Comparison of ENCODE assay signal across 1 cellular context in the genomic region with DNA sequence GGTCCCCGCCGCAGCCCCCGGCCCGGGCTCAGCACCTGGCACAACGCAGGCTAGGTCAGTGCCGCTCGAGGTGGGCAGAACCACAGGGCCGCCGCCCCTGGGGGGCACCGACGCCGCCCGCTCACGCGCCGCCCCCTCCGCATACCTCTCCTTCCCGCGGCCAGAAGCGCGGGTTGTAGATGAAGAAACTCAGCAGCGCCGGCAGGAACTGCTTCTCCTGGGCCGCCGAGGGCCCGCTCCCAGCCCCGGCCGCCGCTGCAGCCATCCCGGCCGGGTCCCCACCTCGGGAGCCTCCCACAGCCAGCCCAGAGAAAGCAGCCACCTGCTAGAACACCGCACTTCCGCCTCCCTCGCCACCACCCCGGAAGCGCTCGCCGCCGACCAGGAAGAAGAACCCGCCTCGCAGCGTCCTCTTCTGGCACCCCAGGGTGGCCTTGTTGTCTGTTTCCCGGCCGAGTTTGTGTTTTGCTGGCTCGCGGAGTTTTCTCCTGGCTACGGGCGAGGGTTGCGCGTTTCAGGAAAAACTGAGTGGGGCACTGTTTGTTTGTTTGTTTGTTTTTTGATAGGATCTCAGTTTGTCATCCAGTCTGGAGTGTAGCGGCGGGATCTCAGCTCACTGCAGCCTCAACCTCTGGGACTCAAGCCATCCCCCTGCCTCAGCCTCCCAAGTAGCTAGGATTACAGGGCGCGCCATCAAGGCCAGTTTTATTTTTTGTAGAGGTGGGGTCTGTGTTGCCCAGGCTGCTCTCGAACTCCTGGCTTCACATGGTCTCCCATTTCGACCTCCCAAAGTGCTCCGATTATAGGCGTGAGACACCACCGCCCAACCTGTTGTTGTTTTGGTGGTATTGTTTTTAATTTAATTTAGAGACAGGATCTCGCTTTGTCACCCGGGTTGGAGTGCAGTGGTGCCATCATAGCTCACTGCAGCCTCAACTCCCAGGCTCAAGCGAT.
TF ChIP-seq lines count a peak whose summit lies in the region.

No MANE protein-coding gene starts in this region.

TF ChIP-seq in HepG2, 621 proteins besides CTCF, POLR2A, EP300 and RAD21 (continued from another document and continues in another):
- TF ChIP-seq, protein P1, sequence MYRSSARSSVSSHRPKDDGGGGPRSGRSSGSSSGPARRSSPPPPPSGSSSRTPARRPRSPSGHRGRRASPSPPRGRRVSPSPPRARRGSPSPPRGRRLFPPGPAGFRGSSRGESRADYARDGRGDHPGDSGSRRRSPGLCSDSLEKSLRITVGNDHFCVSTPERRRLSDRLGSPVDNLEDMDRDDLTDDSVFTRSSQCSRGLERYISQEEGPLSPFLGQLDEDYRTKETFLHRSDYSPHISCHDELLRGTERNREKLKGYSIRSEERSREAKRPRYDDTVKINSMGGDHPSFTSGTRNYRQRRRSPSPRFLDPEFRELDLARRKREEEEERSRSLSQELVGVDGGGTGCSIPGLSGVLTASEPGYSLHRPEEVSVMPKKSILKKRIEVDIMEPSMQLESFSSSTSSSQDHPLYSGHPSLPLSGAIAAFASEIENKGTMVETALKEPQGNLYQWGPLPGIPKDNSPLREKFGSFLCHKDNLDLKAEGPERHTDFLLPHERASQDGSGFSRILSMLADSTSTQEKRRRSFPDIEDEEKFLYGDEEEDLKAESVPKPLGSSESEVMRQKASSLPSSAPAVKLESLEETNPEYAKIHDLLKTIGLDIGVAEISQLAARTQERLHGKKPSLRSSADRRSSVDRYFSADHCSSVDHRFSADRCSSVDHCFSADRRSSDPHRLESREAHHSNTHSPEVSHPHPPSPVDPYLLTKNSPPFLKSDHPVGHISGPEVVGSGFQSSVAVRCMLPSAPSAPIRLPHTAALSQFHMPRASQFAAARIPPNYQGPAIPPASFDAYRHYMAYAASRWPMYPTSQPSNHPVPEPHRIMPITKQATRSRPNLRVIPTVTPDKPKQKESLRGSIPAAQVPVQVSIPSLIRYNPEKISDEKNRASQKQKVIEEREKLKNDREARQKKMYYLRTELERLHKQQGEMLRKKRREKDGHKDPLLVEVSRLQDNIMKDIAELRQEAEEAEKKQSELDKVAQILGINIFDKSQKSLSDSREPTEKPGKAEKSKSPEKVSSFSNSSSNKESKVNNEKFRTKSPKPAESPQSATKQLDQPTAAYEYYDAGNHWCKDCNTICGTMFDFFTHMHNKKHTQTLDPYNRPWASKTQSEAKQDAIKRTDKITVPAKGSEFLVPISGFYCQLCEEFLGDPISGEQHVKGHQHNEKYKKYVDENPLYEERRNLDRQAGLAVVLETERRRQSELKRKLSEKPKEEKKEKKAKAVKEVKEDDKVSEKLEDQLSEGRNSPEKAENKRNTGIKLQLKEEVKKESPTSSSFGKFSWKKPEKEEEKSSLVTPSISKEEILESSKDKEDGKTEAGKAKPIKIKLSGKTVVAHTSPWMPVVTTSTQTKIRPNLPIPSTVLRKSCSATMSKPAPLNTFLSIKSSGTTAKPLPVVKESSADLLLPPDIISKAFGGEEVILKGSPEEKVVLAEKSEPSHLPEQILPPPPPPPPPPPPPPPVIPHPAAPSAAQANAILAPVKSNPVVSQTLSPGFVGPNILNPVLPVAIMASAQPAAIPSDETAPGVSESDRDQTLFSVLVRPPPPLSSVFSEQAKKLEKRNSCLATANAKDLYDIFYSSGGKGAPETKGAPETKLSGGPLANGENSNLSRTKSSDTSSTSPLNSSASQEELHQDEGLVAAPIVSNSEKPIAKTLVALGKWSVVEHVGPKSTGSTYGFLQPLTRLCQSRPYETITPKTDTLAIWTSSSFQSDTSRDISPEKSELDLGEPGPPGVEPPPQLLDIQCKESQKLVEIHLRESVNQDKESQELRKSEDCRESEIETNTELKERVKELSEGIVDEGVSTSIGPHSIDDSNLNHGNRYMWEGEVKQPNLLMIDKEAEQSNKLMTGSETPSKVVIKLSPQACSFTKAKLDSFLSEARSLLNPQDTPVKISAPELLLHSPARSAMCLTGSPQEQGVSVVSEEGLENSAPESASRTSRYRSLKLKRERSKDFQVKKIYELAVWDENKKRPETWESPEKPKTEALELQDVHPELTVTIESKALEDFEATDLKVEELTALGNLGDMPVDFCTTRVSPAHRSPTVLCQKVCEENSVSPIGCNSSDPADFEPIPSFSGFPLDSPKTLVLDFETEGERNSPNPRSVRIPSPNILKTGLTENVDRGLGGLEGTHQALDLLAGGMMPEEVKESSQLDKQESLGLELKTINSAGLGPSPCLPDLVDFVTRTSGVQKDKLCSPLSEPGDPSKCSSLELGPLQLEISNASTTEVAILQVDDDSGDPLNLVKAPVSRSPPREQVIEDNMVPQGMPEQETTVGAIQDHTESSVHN (CRISPR knock-in tag; IDR thresholded peaks at IDR 0.05) = no peak
- TF ChIP-seq, protein P2, sequence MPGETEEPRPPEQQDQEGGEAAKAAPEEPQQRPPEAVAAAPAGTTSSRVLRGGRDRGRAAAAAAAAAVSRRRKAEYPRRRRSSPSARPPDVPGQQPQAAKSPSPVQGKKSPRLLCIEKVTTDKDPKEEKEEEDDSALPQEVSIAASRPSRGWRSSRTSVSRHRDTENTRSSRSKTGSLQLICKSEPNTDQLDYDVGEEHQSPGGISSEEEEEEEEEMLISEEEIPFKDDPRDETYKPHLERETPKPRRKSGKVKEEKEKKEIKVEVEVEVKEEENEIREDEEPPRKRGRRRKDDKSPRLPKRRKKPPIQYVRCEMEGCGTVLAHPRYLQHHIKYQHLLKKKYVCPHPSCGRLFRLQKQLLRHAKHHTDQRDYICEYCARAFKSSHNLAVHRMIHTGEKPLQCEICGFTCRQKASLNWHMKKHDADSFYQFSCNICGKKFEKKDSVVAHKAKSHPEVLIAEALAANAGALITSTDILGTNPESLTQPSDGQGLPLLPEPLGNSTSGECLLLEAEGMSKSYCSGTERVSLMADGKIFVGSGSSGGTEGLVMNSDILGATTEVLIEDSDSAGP (CRISPR knock-in tag; IDR thresholded peaks at IDR 0.05; ENCODE audit: borderline replicate concordance) = peak; percentile 84
- TF ChIP-seq, protein P3, sequence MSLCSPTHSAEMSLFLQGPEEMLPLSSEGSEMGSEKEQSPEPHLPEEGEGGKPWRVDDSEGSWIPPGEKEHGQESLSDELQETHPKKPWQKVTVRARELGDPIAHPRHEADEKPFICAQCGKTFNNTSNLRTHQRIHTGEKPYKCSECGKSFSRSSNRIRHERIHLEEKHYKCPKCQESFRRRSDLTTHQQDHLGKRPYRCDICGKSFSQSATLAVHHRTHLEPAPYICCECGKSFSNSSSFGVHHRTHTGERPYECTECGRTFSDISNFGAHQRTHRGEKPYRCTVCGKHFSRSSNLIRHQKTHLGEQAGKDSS (CRISPR knock-in tag; IDR thresholded peaks at IDR 0.05; ENCODE audit: borderline replicate concordance, low read depth) = 0 out of 2 replicates have a peak, but pooled peaks have one; percentile 11
- TF ChIP-seq, protein P4, sequence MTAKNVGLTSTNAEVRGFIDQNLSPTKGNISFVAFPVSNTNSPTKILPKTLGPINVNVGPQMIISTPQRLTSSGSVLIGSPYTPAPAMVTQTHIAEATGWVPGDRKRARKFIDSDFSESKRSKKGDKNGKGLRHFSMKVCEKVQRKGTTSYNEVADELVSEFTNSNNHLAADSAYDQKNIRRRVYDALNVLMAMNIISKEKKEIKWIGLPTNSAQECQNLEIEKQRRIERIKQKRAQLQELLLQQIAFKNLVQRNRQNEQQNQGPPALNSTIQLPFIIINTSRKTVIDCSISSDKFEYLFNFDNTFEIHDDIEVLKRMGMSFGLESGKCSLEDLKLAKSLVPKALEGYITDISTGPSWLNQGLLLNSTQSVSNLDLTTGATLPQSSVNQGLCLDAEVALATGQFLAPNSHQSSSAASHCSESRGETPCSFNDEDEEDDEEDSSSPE (CRISPR knock-in tag; IDR thresholded peaks at IDR 0.05) = no peak
- no peak for TF ChIP-seq RFXAP (CRISPR knock-in tag; IDR thresholded peaks at IDR 0.05; ENCODE audit: borderline replicate concordance)
- 0 out of 2 replicates have a peak, but pooled peaks have one; percentile 66 for TF ChIP-seq MTF2 (CRISPR knock-in tag; IDR thresholded peaks at IDR 0.05; ENCODE audit: borderline replicate concordance)
- TF ChIP-seq ZNF614 (CRISPR knock-in tag; IDR thresholded peaks at IDR 0.05; ENCODE audit: borderline replicate concordance) = peak; percentile 41; the same call in 1 of the 2 replicates
- TF ChIP-seq GATAD2A (CRISPR knock-in tag; IDR thresholded peaks at IDR 0.05) = peak; percentile 59; the same call in 1 of the 2 replicates
- 0 out of 2 replicates have a peak, but pooled peaks have one; percentile 54 for TF ChIP-seq ZNF552 (CRISPR knock-in tag; IDR thresholded peaks at IDR 0.05; ENCODE audit: borderline replicate concordance)
- TF ChIP-seq ZNF713 (CRISPR knock-in tag; IDR thresholded peaks at IDR 0.05) = no peak
- peak; percentile 68; the same call in 1 of the 2 replicates for TF ChIP-seq ZNF709 (CRISPR knock-in tag; IDR thresholded peaks at IDR 0.05)
- TF ChIP-seq YY1 (IDR thresholded peaks at IDR 0.05; ENCODE audit: insufficient read depth, insufficient replicate concordance, low read depth, low read length) = peak; percentile 73
- peak; percentile 99 for TF ChIP-seq KAT8 (CRISPR knock-in tag; IDR thresholded peaks at IDR 0.05)
- TF ChIP-seq, protein P5, sequence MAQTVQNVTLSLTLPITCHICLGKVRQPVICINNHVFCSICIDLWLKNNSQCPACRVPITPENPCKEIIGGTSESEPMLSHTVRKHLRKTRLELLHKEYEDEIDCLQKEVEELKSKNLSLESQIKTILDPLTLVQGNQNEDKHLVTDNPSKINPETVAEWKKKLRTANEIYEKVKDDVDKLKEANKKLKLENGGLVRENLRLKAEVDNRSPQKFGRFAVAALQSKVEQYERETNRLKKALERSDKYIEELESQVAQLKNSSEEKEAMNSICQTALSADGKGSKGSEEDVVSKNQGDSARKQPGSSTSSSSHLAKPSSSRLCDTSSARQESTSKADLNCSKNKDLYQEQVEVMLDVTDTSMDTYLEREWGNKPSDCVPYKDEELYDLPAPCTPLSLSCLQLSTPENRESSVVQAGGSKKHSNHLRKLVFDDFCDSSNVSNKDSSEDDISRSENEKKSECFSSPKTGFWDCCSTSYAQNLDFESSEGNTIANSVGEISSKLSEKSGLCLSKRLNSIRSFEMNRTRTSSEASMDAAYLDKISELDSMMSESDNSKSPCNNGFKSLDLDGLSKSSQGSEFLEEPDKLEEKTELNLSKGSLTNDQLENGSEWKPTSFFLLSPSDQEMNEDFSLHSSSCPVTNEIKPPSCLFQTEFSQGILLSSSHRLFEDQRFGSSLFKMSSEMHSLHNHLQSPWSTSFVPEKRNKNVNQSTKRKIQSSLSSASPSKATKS (CRISPR knock-in tag; IDR thresholded peaks at IDR 0.05) = no peak
- no peak for TF ChIP-seq MZF1 (CRISPR knock-in tag; IDR thresholded peaks at IDR 0.05; ENCODE audit: borderline replicate concordance)
- 0 out of 2 replicates have a peak, but pooled peaks have one; percentile 54 for TF ChIP-seq ZFP37 (CRISPR knock-in tag; IDR thresholded peaks at IDR 0.05; ENCODE audit: borderline replicate concordance)
- TF ChIP-seq, protein P6, sequence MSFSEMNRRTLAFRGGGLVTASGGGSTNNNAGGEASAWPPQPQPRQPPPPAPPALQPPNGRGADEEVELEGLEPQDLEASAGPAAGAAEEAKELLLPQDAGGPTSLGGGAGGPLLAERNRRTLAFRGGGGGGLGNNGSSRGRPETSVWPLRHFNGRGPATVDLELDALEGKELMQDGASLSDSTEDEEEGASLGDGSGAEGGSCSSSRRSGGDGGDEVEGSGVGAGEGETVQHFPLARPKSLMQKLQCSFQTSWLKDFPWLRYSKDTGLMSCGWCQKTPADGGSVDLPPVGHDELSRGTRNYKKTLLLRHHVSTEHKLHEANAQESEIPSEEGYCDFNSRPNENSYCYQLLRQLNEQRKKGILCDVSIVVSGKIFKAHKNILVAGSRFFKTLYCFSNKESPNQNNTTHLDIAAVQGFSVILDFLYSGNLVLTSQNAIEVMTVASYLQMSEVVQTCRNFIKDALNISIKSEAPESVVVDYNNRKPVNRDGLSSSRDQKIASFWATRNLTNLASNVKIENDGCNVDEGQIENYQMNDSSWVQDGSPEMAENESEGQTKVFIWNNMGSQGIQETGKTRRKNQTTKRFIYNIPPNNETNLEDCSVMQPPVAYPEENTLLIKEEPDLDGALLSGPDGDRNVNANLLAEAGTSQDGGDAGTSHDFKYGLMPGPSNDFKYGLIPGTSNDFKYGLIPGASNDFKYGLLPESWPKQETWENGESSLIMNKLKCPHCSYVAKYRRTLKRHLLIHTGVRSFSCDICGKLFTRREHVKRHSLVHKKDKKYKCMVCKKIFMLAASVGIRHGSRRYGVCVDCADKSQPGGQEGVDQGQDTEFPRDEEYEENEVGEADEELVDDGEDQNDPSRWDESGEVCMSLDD (CRISPR knock-in tag; IDR thresholded peaks at IDR 0.05; ENCODE audit: borderline replicate concordance) = no peak
- TF ChIP-seq, protein P7, sequence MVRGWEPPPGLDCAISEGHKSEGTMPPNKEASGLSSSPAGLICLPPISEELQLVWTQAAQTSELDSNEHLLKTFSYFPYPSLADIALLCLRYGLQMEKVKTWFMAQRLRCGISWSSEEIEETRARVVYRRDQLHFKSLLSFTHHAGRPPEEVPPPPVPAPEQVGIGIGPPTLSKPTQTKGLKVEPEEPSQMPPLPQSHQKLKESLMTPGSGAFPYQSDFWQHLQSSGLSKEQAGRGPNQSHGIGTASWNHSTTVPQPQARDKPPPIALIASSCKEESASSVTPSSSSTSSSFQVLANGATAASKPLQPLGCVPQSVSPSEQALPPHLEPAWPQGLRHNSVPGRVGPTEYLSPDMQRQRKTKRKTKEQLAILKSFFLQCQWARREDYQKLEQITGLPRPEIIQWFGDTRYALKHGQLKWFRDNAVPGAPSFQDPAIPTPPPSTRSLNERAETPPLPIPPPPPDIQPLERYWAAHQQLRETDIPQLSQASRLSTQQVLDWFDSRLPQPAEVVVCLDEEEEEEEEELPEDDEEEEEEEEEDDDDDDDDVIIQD (CRISPR knock-in tag; IDR thresholded peaks at IDR 0.05; ENCODE audit: low read depth) = no peak; the same call in 1 of the 2 replicates
- no peak; the same call in 1 of the 2 replicates for TF ChIP-seq ZZZ3 (CRISPR knock-in tag; IDR thresholded peaks at IDR 0.05; ENCODE audit: borderline replicate concordance)
- TF ChIP-seq ZNF383 (CRISPR knock-in tag; IDR thresholded peaks at IDR 0.05; ENCODE audit: borderline replicate concordance) = peak; percentile 73; the same call in 1 of the 2 replicates
- peak; percentile 60 for TF ChIP-seq RXRB (CRISPR knock-in tag; IDR thresholded peaks at IDR 0.05; ENCODE audit: borderline replicate concordance)
- TF ChIP-seq ZNF792 (CRISPR knock-in tag; IDR thresholded peaks at IDR 0.05) = peak; percentile 68; the same call in 1 of the 2 replicates
- TF ChIP-seq ISX (CRISPR knock-in tag; conservative IDR thresholded peaks at IDR 0.05) = no peak; the same call in 1 of the 2 replicates
- TF ChIP-seq PAWR (CRISPR knock-in tag; IDR thresholded peaks at IDR 0.05; ENCODE audit: borderline replicate concordance) = 0 out of 2 replicates have a peak, but pooled peaks have one; percentile 70
- peak; percentile 55; the same call in 1 of the 2 replicates for TF ChIP-seq MED1 (CRISPR knock-in tag; IDR thresholded peaks at IDR 0.05)
- TF ChIP-seq, protein P8, sequence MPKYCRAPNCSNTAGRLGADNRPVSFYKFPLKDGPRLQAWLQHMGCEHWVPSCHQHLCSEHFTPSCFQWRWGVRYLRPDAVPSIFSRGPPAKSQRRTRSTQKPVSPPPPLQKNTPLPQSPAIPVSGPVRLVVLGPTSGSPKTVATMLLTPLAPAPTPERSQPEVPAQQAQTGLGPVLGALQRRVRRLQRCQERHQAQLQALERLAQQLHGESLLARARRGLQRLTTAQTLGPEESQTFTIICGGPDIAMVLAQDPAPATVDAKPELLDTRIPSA (CRISPR knock-in tag; IDR thresholded peaks at IDR 0.05; ENCODE audit: borderline replicate concordance) = no peak
- no peak for TF ChIP-seq ZNF329 (CRISPR knock-in tag; IDR thresholded peaks at IDR 0.05; ENCODE audit: low read depth)
- 0 out of 2 replicates have a peak, but pooled peaks have one; percentile 49 for TF ChIP-seq ZSCAN29 (CRISPR knock-in tag; conservative IDR thresholded peaks at IDR 0.05)
- TF ChIP-seq U2AF1 (optimal IDR thresholded peaks at IDR 0.05; ENCODE audit: low read depth, low read length) = no peak
- TF ChIP-seq KMT2B (CRISPR knock-in tag; IDR thresholded peaks at IDR 0.05) = peak; percentile 93
